ENCODE assay signal across 32 cellular contexts in the genomic region with DNA sequence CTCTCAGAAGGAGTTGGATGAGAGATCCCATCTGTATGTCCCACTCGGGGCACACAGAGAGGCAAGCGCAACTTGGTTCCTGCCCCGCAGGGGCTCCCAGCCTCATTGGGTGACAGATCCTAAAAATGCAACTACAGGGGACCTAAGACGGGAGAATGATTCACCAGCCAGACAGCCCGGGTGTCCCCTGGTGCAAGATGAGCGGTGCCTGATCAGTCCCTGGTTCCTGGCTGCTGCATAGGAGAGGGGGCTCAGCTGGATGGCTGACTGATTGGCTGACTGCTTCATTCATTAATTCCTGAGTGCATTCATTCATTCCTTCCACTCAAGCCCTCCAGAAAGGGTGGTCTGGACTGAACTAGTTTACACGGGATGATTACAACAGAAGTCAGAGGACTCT. TPM values are rescaled to one million over a fixed set of nuclear protein-coding genes. Genes with fewer than 3 reads are reported as not detected.
"Had no signal": no experiment of that assay in that cellular context is flagged by ENCODE, and none has a peak within 500 bp of the region (broad histone marks: within the 10 kb centered on the region; RNA-seq: fewer than 3 reads in every experiment).

No MANE protein-coding gene starts in this region.

- H3K4me3 ChIP-seq: MG63, SJSA1 had no signal

- H3K36me3 ChIP-seq: MG63, SJSA1 had no signal

- FAIRE-seq: bronchial epithelial cell had no signal

- H3K27ac ChIP-seq: SJSA1 had no signal

- H3K4me1 ChIP-seq: SJSA1 had no signal

- H3K27me3 ChIP-seq: MG63 had no signal

- H3K9me3 ChIP-seq: MG63, SJSA1 had no signal

- DNase-seq: activated CD4-positive, alpha-beta T cell treated with anti-CD3 and anti-CD28 coated beads, Interleukin-2, amount 10 ng/mL, durations not matched to agents 7 days and 5 days; activated CD4-positive, alpha-beta T cell treated with anti-CD3 and anti-CD28 coated beads, Interleukin-2, amount 50 U/mL, for 48 hours; activated CD8-positive, alpha-beta T cell treated with anti-CD3 and anti-CD28 coated beads, Interleukin-2, amount 10 ng/mL, durations not matched to agents 7 days and 5 days; activated gamma-delta T cell; activated naive CD4-positive, alpha-beta T cell treated with anti-CD3 and anti-CD28 coated beads, Interleukin-2, amount 10 ng/mL, durations not matched to agents 7 days and 5 days; activated naive CD8-positive, alpha-beta T cell treated with anti-CD3 and anti-CD28 coated beads, Interleukin-2, amount 50 U/mL, for 24 hours; activated T-cell treated with anti-CD3 and anti-CD28 coated beads, Interleukin-2, amount 50 U/mL, for 24 hours; anterior cingulate cortex; caudate nucleus; Kasumi-1; KG1; MG63; NCI-H1092; NCI-H1436 treated with DMSO at 0.1 percent for 48 hours; NCI-H1694 treated with DMSO at 0.1 percent for 48 hours; NCI-H2029; NCI-H2107; NCI-H2171; NCI-H510A; NCI-H526; NCI-H748 treated with DMSO at 0.1 percent for 48 hours; NK-92 treated with Interleukin-12 subunit alpha and Interleukin-12 subunit beta, amount 100 ng/mL, for 24 hours; OCI-M1; Right ventricle myocardium superior; SW 1271; T-helper 1 cell; T1000 had no signal

- ATAC-seq: activated CD8-positive, alpha-beta T cell treated with anti-CD3 and anti-CD28 coated beads, Interleukin-2, amount 10 ng/mL, durations not matched to agents 7 days and 5 days; activated naive CD8-positive, alpha-beta T cell treated with anti-CD3 and anti-CD28 coated beads, Interleukin-2, amount 50 U/mL, for 24 hours; SK-N-SH treated with all-trans-retinoic acid at 6 μM for 48 hours had no signal

RNA-seq across cellular contexts. Expression of gene WNT3, which starts 22.0 kb away (rescaled TPM):
- total RNA-seq: activated CD4-positive, alpha-beta T cell treated with anti-CD3 and anti-CD28 coated beads, Interleukin-2, amount 10 ng/mL, durations not matched to agents 7 days and 5 days; activated CD8-positive, alpha-beta T cell treated with anti-CD3 and anti-CD28 coated beads, Interleukin-2, amount 10 ng/mL, durations not matched to agents 7 days and 5 days; T-helper 2 cell treated with Interferon-gamma antibody and Interleukin-4, amounts not matched to agents 100 ng/mL and 5 ng/mL, for 36 hours had no signal

RNA-seq across cellular contexts. Expression of gene WNT9B, which starts 54.9 kb away (rescaled TPM):
- total RNA-seq: activated CD4-positive, alpha-beta T cell treated with anti-CD3 and anti-CD28 coated beads, Interleukin-2, amount 10 ng/mL, durations not matched to agents 7 days and 5 days; activated CD8-positive, alpha-beta T cell treated with anti-CD3 and anti-CD28 coated beads, Interleukin-2, amount 10 ng/mL, durations not matched to agents 7 days and 5 days; activated T-helper 2 cell treated with anti-CD3 and anti-CD28 coated beads, Interferon-gamma antibody, Interleukin-2, Interleukin-4, amounts not matched to agents 10 μg/mL and 5 μg/mL and 100 μg/mL, durations not matched to agents 14 hours and 24 hours and 36 hours; bronchial epithelial cell; SJSA1; T-helper 2 cell treated with Interferon-gamma antibody and Interleukin-4, amounts not matched to agents 100 ng/mL and 5 ng/mL, for 36 hours had no signal
